In genomic region chr3:73188707-73189106, GRCh38 we compare ENCODE assay signal across 29 cellular contexts.
DNase-seq lines count a peak whose midpoint lies in the region; ATAC-seq and TF ChIP-seq lines count a peak whose summit lies in the region.
"Had no signal": no experiment of that assay in that cellular context is flagged by ENCODE, and none has a peak within 500 bp of the region (broad histone marks: within the 10 kb centered on the region; RNA-seq: fewer than 3 reads in every experiment).

No MANE protein-coding gene starts in this region.

- H3K27ac Mint-ChIP-seq in stimulated activated memory B cell treated with anti-CD40 and anti-IgM and Interleukin-4, amounts not matched to agents 10 μg/mL and 1 μg/mL and 100 μg/mL, for 72 hours = no peak overlapping the region
- H3K27ac Mint-ChIP-seq in stimulated activated effector memory CD8-positive, alpha-beta T cell treated with anti-CD3 and anti-CD28 coated beads, Interleukin-12 subunit alpha, Interleukin-12 subunit beta, amount 100 ng/mL, for 72 hours = no peak overlapping the region
- H3K27ac Mint-ChIP-seq: activated CD8-positive, alpha-beta T cell treated with anti-CD3 and anti-CD28 coated beads, Interleukin-2, amount 10 ng/mL, durations not matched to agents 7 days and 5 days; activated naive CD8-positive, alpha-beta T cell; dendritic cell treated with granulocyte-macrophage colony-stimulating factor and Interleukin-4, amounts not matched to agents 40 ng/mL and 50 ng/mL, for 4 days; progenitor cell of endocrine pancreas had no signal

- no peaks in the 10 kb centered on the region for H3K9me3 Mint-ChIP-seq in stimulated activated memory B cell treated with anti-CD40 and anti-IgM and Interleukin-4, amounts not matched to agents 10 μg/mL and 1 μg/mL and 100 μg/mL, for 72 hours
- H3K9me3 Mint-ChIP-seq in stimulated activated effector memory CD8-positive, alpha-beta T cell treated with anti-CD3 and anti-CD28 coated beads, Interleukin-12 subunit alpha, Interleukin-12 subunit beta, amount 100 ng/mL, for 72 hours = no peaks in the 10 kb centered on the region
- H3K9me3 Mint-ChIP-seq: central memory CD8-positive, alpha-beta T cell; dendritic cell treated with granulocyte-macrophage colony-stimulating factor and Interleukin-4, amounts not matched to agents 40 ng/mL and 50 ng/mL, for 4 days had no signal

- no peak overlapping the region for H3K4me3 Mint-ChIP-seq in stimulated activated memory B cell treated with anti-CD40 and anti-IgM and Interleukin-4, amounts not matched to agents 10 μg/mL and 1 μg/mL and 100 μg/mL, for 72 hours
- H3K4me3 Mint-ChIP-seq in stimulated activated effector memory CD8-positive, alpha-beta T cell treated with anti-CD3 and anti-CD28 coated beads, Interleukin-12 subunit alpha, Interleukin-12 subunit beta, amount 100 ng/mL, for 72 hours = no peak overlapping the region
- H3K4me3 Mint-ChIP-seq: activated CD8-positive, alpha-beta T cell treated with anti-CD3 and anti-CD28 coated beads, Interleukin-2, amount 10 ng/mL, durations not matched to agents 7 days and 5 days; activated naive CD8-positive, alpha-beta T cell; central memory CD8-positive, alpha-beta T cell; dendritic cell treated with granulocyte-macrophage colony-stimulating factor and Interleukin-4, amounts not matched to agents 40 ng/mL and 50 ng/mL, for 4 days had no signal

- BruUV-seq in A673 (replicated peaks; lab: Mats Ljungman, UMichigan) = no TSS peak

- ATAC-seq in stimulated activated memory B cell treated with anti-CD40 and anti-IgM and Interleukin-4, amounts not matched to agents 10 μg/mL and 1 μg/mL and 100 μg/mL, for 72 hours = no peak
- ATAC-seq in HG02973 (IDR thresholded peaks at IDR 0.05; ENCODE audit: unreplicated experiment) = no peak
- no peak for ATAC-seq in stimulated activated effector memory CD8-positive, alpha-beta T cell treated with anti-CD3 and anti-CD28 coated beads, Interleukin-12 subunit alpha, Interleukin-12 subunit beta, amount 100 ng/mL, for 72 hours
- ATAC-seq: activated CD8-positive, alpha-beta T cell treated with anti-CD3 and anti-CD28 coated beads, Interleukin-2, amount 10 ng/mL, durations not matched to agents 7 days and 5 days; gastroesophageal sphincter; left lung; sciatic nerve; upper lobe of right lung had no signal

- POLR2A ChIA-PET in A673 (lab: Charles Lee; ENCODE audit: low non-redundant PET) (no interaction called here), HEK293 (lab: Yijun Ruan, JAX) (no interaction called here)

- peaks cover 9% of the 10 kb centered on the region for H3K27me3 Mint-ChIP-seq in stimulated activated memory B cell treated with anti-CD40 and anti-IgM and Interleukin-4, amounts not matched to agents 10 μg/mL and 1 μg/mL and 100 μg/mL, for 72 hours
- H3K27me3 Mint-ChIP-seq: central memory CD8-positive, alpha-beta T cell; dendritic cell treated with granulocyte-macrophage colony-stimulating factor and Interleukin-4, amounts not matched to agents 40 ng/mL and 50 ng/mL, for 4 days; progenitor cell of endocrine pancreas had no signal

- no peaks in the 10 kb centered on the region for H3K36me3 Mint-ChIP-seq in stimulated activated memory B cell treated with anti-CD40 and anti-IgM and Interleukin-4, amounts not matched to agents 10 μg/mL and 1 μg/mL and 100 μg/mL, for 72 hours
- no peaks in the 10 kb centered on the region for H3K36me3 Mint-ChIP-seq in stimulated activated effector memory CD8-positive, alpha-beta T cell treated with anti-CD3 and anti-CD28 coated beads, Interleukin-12 subunit alpha, Interleukin-12 subunit beta, amount 100 ng/mL, for 72 hours
- H3K36me3 Mint-ChIP-seq: activated naive CD8-positive, alpha-beta T cell had no signal

- H3K4me1 ChIP-seq in A673 (ENCODE audit: insufficient read depth, low read length, poor library complexity, severe bottlenecking) (peaks cover 4% of the 10 kb centered on the region), HEK293 (ENCODE audit: control insufficient read depth, insufficient read depth, low read length) (peaks cover 6% of the 10 kb centered on the region; the same call in 1 of the 2 replicates)
- H3K4me1 ChIP-seq: gastroesophageal sphincter, left lung, suprapubic skin, upper lobe of right lung had no signal

- no peak for TF ChIP-seq CTCF in A673 (conservative IDR thresholded peaks at IDR 0.05; ENCODE audit: low read depth, low read length)
- no peak for TF ChIP-seq CTCF in HEK293 (tag by site-specific recombination; IDR thresholded peaks at IDR 0.05)

- H3K27ac ChIP-seq in A673 (ENCODE audit: low read depth, low read length, poor library complexity, severe bottlenecking) (no peak overlapping the region), HEK293 (ENCODE audit: extremely low read depth, low read depth, low read length) (no peak overlapping the region)
- H3K27ac ChIP-seq: gastroesophageal sphincter, left lung, neutrophil, suprapubic skin, upper lobe of right lung had no signal

- no peaks in the 10 kb centered on the region for H3K4me1 Mint-ChIP-seq in stimulated activated memory B cell treated with anti-CD40 and anti-IgM and Interleukin-4, amounts not matched to agents 10 μg/mL and 1 μg/mL and 100 μg/mL, for 72 hours
- no peaks in the 10 kb centered on the region for H3K4me1 Mint-ChIP-seq in stimulated activated effector memory CD8-positive, alpha-beta T cell treated with anti-CD3 and anti-CD28 coated beads, Interleukin-12 subunit alpha, Interleukin-12 subunit beta, amount 100 ng/mL, for 72 hours
- H3K4me1 Mint-ChIP-seq: central memory CD8-positive, alpha-beta T cell had no signal

- CTCF ChIA-PET in A673 (lab: Charles Lee) = no interaction called here
- CTCF ChIA-PET in HEK293 (lab: Yijun Ruan, JAX) = no interaction called here

- DNase-seq in A673 (ENCODE audit: low spot score) (peak; percentile 53), NCI-H2171 (lab: John Stamatoyannopoulos, UW) (peak; percentile 60), SW480 (ENCODE audit: low spot score) (peak; percentile 14)
- no peak for DNase-seq in activated CD4-positive, alpha-beta T cell treated with anti-CD3 and anti-CD28 coated beads for 48 hours
- DNase-seq in stimulated activated effector memory CD8-positive, alpha-beta T cell treated with anti-CD3 and anti-CD28 coated beads, Interleukin-12 subunit alpha, Interleukin-12 subunit beta, amount 100 ng/mL, for 72 hours (ENCODE audit: low spot score in 2 of 2) = no peak
- DNase-seq: ACHN; activated CD4-positive, CD25-positive, alpha-beta regulatory T cell treated with anti-CD3 and anti-CD28 coated beads, Interleukin-2, amount 50 U/mL, for 72 hours; activated CD8-positive, alpha-beta T cell treated with anti-CD3 and anti-CD28 coated beads, Interleukin-2, amount 10 ng/mL, durations not matched to agents 7 days and 5 days; activated effector memory CD4-positive, alpha-beta T cell treated with Interleukin-2 at 50 U/mL for 16 hours; hypothalamus; KBM-7; left lung; mesenchymal stem cell; MM.1S; NCI-H1436 treated with DMSO at 0.1 percent for 48 hours; stimulated activated CD4-positive, alpha-beta T cell treated with anti-CD3 and anti-CD28 coated beads, Interleukin-4, amount 100 ng/mL, for 24 hours; stimulated activated naive CD4-positive, alpha-beta T cell; upper lobe of right lung had no signal

- no peaks in the 10 kb centered on the region for H3K36me3 ChIP-seq in A673 (ENCODE audit: insufficient read depth, low read length, poor library complexity, severe bottlenecking)
- no peaks in the 10 kb centered on the region for H3K36me3 ChIP-seq in HEK293 (ENCODE audit: control insufficient read depth in 2 of 2, insufficient read depth in 1 of 2, low read length in 2 of 2)
- H3K36me3 ChIP-seq: gastroesophageal sphincter, left lung, neutrophil, suprapubic skin, upper lobe of right lung had no signal

- no peak overlapping the region for H3K4me3 ChIP-seq in A673 (ENCODE audit: low read depth, low read length, poor library complexity, severe bottlenecking)
- no peak overlapping the region for H3K4me3 ChIP-seq in HEK293 (ENCODE audit: low read depth, low read length)
- H3K4me3 ChIP-seq: gastroesophageal sphincter, left lung, suprapubic skin, upper lobe of right lung had no signal

- intact Hi-C loops in A673 (cut with micrococcal nuclease; ENCODE audit: unreplicated experiment) = no loop called here

- no peaks in the 10 kb centered on the region for H3K27me3 ChIP-seq in A673 (replicated peaks; ENCODE audit: insufficient read depth, low read depth, low read length, poor library complexity)
- H3K27me3 ChIP-seq: gastroesophageal sphincter, left lung, neutrophil, suprapubic skin, upper lobe of right lung had no signal

- no peaks in the 10 kb centered on the region for H3K9me3 ChIP-seq in A673 (ENCODE audit: low read depth, low read length, poor library complexity, severe bottlenecking)
- H3K9me3 ChIP-seq in HEK293 (ENCODE audit: control insufficient read depth, insufficient read depth, low read depth, low read length) = no peaks in the 10 kb centered on the region
- H3K9me3 ChIP-seq: gastroesophageal sphincter, left lung, neutrophil, suprapubic skin, upper lobe of right lung had no signal

TF ChIP-seq in HEK293, 187 proteins besides CTCF, POLR2A, EP300 and RAD21 (continues in another document):
- TF ChIP-seq WT1 (tag by site-specific recombination; IDR thresholded peaks at IDR 0.05) (peak; percentile 92), FEZF1 (tag by site-specific recombination; IDR thresholded peaks at IDR 0.05) (0 out of 2 replicates have a peak, but pooled peaks have one; percentile 50), PRDM10 (tag by site-specific recombination; IDR thresholded peaks at IDR 0.05) (peak; percentile 35; the same call in 1 of the 2 replicates)

Comparison
In these comparisons a context has a peak if more than half of its experiments do, and no peak if none do; other contexts are left out.
1. DNase-seq: peak in A673 (single experiment), NCI-H2171 (single experiment) and SW480 (single experiment); none in activated CD4-positive, alpha-beta T cell treated with anti-CD3 and anti-CD28 coated beads for 48 hours (single experiment) and stimulated activated effector memory CD8-positive, alpha-beta T cell treated with anti-CD3 and anti-CD28 coated beads, Interleukin-12 subunit alpha, Interleukin-12 subunit beta, amount 100 ng/mL, for 72 hours (0 of 2).